ENCODE assay signal across 1 cellular context in genomic region chr12:7806863-7807487, GRCh38.
A peak's percentile ranks its signal among the peaks of the same experiment; 100 is the strongest.
TF ChIP-seq lines count a peak whose summit lies in the region.

No MANE protein-coding gene starts in this region.

TF ChIP-seq in K562, 482 proteins besides CTCF, POLR2A, EP300 and RAD21 (continued from another document):
- no peak for TF ChIP-seq ZBTB43 (CRISPR knock-in tag; IDR thresholded peaks at IDR 0.05)
- TF ChIP-seq CBX8 (IDR thresholded peaks at IDR 0.05; ENCODE audit: borderline replicate concordance, extremely low read depth, low read depth, low read length, poor library complexity, severe bottlenecking) = no peak
- 0 out of 2 replicates have a peak, but pooled peaks have one; percentile 24 for TF ChIP-seq TCF3 (CRISPR knock-in tag; IDR thresholded peaks at IDR 0.05)
- TF ChIP-seq NONO (IDR thresholded peaks at IDR 0.05; ENCODE audit: low read depth in 2 of 2, low read length in 1 of 2) = no peak
- TF ChIP-seq DEAF1 (CRISPR knock-in tag; IDR thresholded peaks at IDR 0.05) = peak; percentile 72
- TF ChIP-seq STAG1 (CRISPR knock-in tag; IDR thresholded peaks at IDR 0.05; ENCODE audit: borderline replicate concordance) = peak; percentile 35; the same call in 1 of the 2 replicates
- no peak for TF ChIP-seq BRCA1 (IDR thresholded peaks at IDR 0.05)
- TF ChIP-seq BRCA1 (CRISPR knock-in tag; IDR thresholded peaks at IDR 0.05) = no peak
- peak; percentile 66 for TF ChIP-seq SMC3 (conservative IDR thresholded peaks at IDR 0.05; ENCODE audit: insufficient read depth, low read depth, low read length)
- TF ChIP-seq ZBTB26 (CRISPR knock-in tag; IDR thresholded peaks at IDR 0.05) = no peak
